Comparison of ENCODE assay signal across 3 cellular contexts in genomic region chr6:82576284-82576683, GRCh38.
A peak's percentile ranks its signal among the peaks of the same experiment; 100 is the strongest.
TF ChIP-seq lines count a peak whose summit lies in the region.

No MANE protein-coding gene starts in this region.

TF ChIP-seq in SK-N-SH treated with all-trans-retinoic acid at 6 μM for 48 hours, 23 proteins besides CTCF, POLR2A, EP300 and RAD21:
- TF ChIP-seq, protein P1, sequence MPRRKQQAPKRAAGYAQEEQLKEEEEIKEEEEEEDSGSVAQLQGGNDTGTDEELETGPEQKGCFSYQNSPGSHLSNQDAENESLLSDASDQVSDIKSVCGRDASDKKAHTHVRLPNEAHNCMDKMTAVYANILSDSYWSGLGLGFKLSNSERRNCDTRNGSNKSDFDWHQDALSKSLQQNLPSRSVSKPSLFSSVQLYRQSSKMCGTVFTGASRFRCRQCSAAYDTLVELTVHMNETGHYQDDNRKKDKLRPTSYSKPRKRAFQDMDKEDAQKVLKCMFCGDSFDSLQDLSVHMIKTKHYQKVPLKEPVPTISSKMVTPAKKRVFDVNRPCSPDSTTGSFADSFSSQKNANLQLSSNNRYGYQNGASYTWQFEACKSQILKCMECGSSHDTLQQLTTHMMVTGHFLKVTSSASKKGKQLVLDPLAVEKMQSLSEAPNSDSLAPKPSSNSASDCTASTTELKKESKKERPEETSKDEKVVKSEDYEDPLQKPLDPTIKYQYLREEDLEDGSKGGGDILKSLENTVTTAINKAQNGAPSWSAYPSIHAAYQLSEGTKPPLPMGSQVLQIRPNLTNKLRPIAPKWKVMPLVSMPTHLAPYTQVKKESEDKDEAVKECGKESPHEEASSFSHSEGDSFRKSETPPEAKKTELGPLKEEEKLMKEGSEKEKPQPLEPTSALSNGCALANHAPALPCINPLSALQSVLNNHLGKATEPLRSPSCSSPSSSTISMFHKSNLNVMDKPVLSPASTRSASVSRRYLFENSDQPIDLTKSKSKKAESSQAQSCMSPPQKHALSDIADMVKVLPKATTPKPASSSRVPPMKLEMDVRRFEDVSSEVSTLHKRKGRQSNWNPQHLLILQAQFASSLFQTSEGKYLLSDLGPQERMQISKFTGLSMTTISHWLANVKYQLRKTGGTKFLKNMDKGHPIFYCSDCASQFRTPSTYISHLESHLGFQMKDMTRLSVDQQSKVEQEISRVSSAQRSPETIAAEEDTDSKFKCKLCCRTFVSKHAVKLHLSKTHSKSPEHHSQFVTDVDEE (CRISPR knock-in tag; IDR thresholded peaks at IDR 0.05) = no peak
- TF ChIP-seq ZNF8 (CRISPR knock-in tag; IDR thresholded peaks at IDR 0.05) = peak; percentile 98
- TF ChIP-seq BACH2 (CRISPR knock-in tag; IDR thresholded peaks at IDR 0.05; ENCODE audit: borderline replicate concordance) = no peak
- TF ChIP-seq ARNTL (CRISPR knock-in tag; IDR thresholded peaks at IDR 0.05; ENCODE audit: borderline replicate concordance, low read depth) = no peak
- no peak for TF ChIP-seq TOX (CRISPR knock-in tag; IDR thresholded peaks at IDR 0.05; ENCODE audit: borderline replicate concordance)
- no peak for TF ChIP-seq ESRRG (CRISPR knock-in tag; IDR thresholded peaks at IDR 0.05)
- no peak for TF ChIP-seq ZC3H10 (CRISPR knock-in tag; IDR thresholded peaks at IDR 0.05)
- TF ChIP-seq PPARA (CRISPR knock-in tag; IDR thresholded peaks at IDR 0.05; ENCODE audit: borderline replicate concordance) = no peak

TF ChIP-seq in SK-N-SH, 30 proteins besides CTCF, POLR2A, EP300 and RAD21 (continued from another document):
- TF ChIP-seq, protein P2, sequence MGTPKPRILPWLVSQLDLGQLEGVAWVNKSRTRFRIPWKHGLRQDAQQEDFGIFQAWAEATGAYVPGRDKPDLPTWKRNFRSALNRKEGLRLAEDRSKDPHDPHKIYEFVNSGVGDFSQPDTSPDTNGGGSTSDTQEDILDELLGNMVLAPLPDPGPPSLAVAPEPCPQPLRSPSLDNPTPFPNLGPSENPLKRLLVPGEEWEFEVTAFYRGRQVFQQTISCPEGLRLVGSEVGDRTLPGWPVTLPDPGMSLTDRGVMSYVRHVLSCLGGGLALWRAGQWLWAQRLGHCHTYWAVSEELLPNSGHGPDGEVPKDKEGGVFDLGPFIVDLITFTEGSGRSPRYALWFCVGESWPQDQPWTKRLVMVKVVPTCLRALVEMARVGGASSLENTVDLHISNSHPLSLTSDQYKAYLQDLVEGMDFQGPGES (IDR thresholded peaks at IDR 0.05; ENCODE audit: low read depth, low read length) = no peak
- TF ChIP-seq GATA2 (CRISPR knock-in tag; IDR thresholded peaks at IDR 0.05) = no peak
- TF ChIP-seq MXI1 (IDR thresholded peaks at IDR 0.05; ENCODE audit: low read depth, low read length) = no peak
- TF ChIP-seq PBX3 (IDR thresholded peaks at IDR 0.05) = no peak
- no peak for TF ChIP-seq POLR2AphosphoS5 (IDR thresholded peaks at IDR 0.05; ENCODE audit: low read depth, low read length)
- TF ChIP-seq TAF1 (IDR thresholded peaks at IDR 0.05; ENCODE audit: borderline replicate concordance, low read depth, low read length) = no peak
- no peak for TF ChIP-seq YY1 (IDR thresholded peaks at IDR 0.05; ENCODE audit: low read depth)
- TF ChIP-seq MEF2A (IDR thresholded peaks at IDR 0.05; ENCODE audit: borderline replicate concordance, low read depth) = no peak
- no peak for TF ChIP-seq NRF1 (IDR thresholded peaks at IDR 0.05; ENCODE audit: low read depth, low read length)
- no peak for TF ChIP-seq GABPA (IDR thresholded peaks at IDR 0.05; ENCODE audit: low read depth)
- no peak for TF ChIP-seq FOSL2 (IDR thresholded peaks at IDR 0.05; ENCODE audit: borderline replicate concordance, low read depth)
- no peak for TF ChIP-seq ZBTB33 (IDR thresholded peaks at IDR 0.05; ENCODE audit: borderline replicate concordance, low read depth)
- TF ChIP-seq EZH2phosphoT487 (IDR thresholded peaks at IDR 0.05; ENCODE audit: borderline replicate concordance, low read depth) = no peak

TF ChIP-seq in WTC11, 78 proteins besides CTCF, POLR2A, EP300 and RAD21 (continued from another document):
- TF ChIP-seq, protein P3, sequence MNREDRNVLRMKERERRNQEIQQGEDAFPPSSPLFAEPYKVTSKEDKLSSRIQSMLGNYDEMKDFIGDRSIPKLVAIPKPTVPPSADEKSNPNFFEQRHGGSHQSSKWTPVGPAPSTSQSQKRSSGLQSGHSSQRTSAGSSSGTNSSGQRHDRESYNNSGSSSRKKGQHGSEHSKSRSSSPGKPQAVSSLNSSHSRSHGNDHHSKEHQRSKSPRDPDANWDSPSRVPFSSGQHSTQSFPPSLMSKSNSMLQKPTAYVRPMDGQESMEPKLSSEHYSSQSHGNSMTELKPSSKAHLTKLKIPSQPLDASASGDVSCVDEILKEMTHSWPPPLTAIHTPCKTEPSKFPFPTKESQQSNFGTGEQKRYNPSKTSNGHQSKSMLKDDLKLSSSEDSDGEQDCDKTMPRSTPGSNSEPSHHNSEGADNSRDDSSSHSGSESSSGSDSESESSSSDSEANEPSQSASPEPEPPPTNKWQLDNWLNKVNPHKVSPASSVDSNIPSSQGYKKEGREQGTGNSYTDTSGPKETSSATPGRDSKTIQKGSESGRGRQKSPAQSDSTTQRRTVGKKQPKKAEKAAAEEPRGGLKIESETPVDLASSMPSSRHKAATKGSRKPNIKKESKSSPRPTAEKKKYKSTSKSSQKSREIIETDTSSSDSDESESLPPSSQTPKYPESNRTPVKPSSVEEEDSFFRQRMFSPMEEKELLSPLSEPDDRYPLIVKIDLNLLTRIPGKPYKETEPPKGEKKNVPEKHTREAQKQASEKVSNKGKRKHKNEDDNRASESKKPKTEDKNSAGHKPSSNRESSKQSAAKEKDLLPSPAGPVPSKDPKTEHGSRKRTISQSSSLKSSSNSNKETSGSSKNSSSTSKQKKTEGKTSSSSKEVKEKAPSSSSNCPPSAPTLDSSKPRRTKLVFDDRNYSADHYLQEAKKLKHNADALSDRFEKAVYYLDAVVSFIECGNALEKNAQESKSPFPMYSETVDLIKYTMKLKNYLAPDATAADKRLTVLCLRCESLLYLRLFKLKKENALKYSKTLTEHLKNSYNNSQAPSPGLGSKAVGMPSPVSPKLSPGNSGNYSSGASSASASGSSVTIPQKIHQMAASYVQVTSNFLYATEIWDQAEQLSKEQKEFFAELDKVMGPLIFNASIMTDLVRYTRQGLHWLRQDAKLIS (CRISPR knock-in tag; IDR thresholded peaks at IDR 0.05; ENCODE audit: borderline replicate concordance) = no peak
- TF ChIP-seq TCF7 (CRISPR knock-in tag; IDR thresholded peaks at IDR 0.05; ENCODE audit: low read depth) (no peak), ZNF423 (CRISPR knock-in tag; IDR thresholded peaks at IDR 0.05) (no peak)
- TF ChIP-seq, protein P4, sequence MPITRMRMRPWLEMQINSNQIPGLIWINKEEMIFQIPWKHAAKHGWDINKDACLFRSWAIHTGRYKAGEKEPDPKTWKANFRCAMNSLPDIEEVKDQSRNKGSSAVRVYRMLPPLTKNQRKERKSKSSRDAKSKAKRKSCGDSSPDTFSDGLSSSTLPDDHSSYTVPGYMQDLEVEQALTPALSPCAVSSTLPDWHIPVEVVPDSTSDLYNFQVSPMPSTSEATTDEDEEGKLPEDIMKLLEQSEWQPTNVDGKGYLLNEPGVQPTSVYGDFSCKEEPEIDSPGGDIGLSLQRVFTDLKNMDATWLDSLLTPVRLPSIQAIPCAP (CRISPR knock-in tag; IDR thresholded peaks at IDR 0.05) = no peak
